ENCODE assay signal across 9 cellular contexts in genomic region chr3:134378384-134378783, GRCh38. TPM values are rescaled to one million over a fixed set of nuclear protein-coding genes. Genes with fewer than 3 reads are reported as not detected.
DNase-seq lines count a peak whose midpoint lies in the region; ATAC-seq lines count a peak whose summit lies in the region.
"Had no signal": no experiment of that assay in that cellular context is flagged by ENCODE, and none has a peak within 500 bp of the region (broad histone marks: within the 10 kb centered on the region; RNA-seq: fewer than 3 reads in every experiment).

No MANE protein-coding gene starts in this region.

- peaks cover 8% of the 10 kb centered on the region for H3K79me2 ChIP-seq in GM23248 (ENCODE audit: insufficient read depth)

- no peaks in the 10 kb centered on the region for H3K9me3 ChIP-seq in T-helper 17 cell (ENCODE audit: control insufficient read depth, low read length, poor library complexity, severe bottlenecking)
- no peaks in the 10 kb centered on the region for H3K9me3 ChIP-seq in GM23248 (ENCODE audit: low read depth)

- no peak overlapping the region for H3K4me3 ChIP-seq in GM23248

- no peaks in the 10 kb centered on the region for H3K27me3 ChIP-seq in GM23248 (replicated peaks; ENCODE audit: insufficient read depth)

- no peaks in the 10 kb centered on the region for H3K4me1 ChIP-seq in GM23248 (ENCODE audit: insufficient read depth)

- H3K4me1 Mint-ChIP-seq in T-helper 17 cell = peaks cover 10% of the 10 kb centered on the region
- H3K4me1 Mint-ChIP-seq in stimulated activated naive B cell treated with anti-CD40 and anti-IgM and Interleukin-4, amounts not matched to agents 10 μg/mL and 1 μg/mL and 100 μg/mL, for 72 hours = peaks cover 20 to 37% of the 10 kb centered on the region in 2 donors

- no peaks in the 10 kb centered on the region for H3K9me2 ChIP-seq in GM23248 (ENCODE audit: insufficient read depth)

- no peak overlapping the region for H3K27ac Mint-ChIP-seq in T-helper 17 cell
- H3K27ac Mint-ChIP-seq in stimulated activated naive B cell treated with anti-CD40 and anti-IgM and Interleukin-4, amounts not matched to agents 10 μg/mL and 1 μg/mL and 100 μg/mL, for 72 hours = no peak overlapping the region
- H3K27ac Mint-ChIP-seq: CD4-positive, CD25-positive, alpha-beta regulatory T cell had no signal

- H3K27me3 Mint-ChIP-seq in T-helper 17 cell = peaks cover 48% of the 10 kb centered on the region
- H3K27me3 Mint-ChIP-seq in stimulated activated naive B cell treated with anti-CD40 and anti-IgM and Interleukin-4, amounts not matched to agents 10 μg/mL and 1 μg/mL and 100 μg/mL, for 72 hours = peaks cover 42 to 61% of the 10 kb centered on the region in 2 donors

- no peak overlapping the region for H3K4me3 Mint-ChIP-seq in T-helper 17 cell
- no peak overlapping the region for H3K4me3 Mint-ChIP-seq in stimulated activated naive B cell treated with anti-CD40 and anti-IgM and Interleukin-4, amounts not matched to agents 10 μg/mL and 1 μg/mL and 100 μg/mL, for 72 hours
- H3K4me3 Mint-ChIP-seq: CD4-positive, CD25-positive, alpha-beta regulatory T cell had no signal

- no peak overlapping the region for H2AFZ ChIP-seq in GM23248

- DNase-seq in SIG-M5 treated with dmso at 0.1 percent for 504 hours (lab: John Stamatoyannopoulos, UW; ENCODE audit: unreplicated experiment) (peak; percentile 37), SIG-M5 (lab: John Stamatoyannopoulos, UW) (no peak), T-helper 17 cell (no peak), cardiac septum (ENCODE audit: low spot score) (peak; percentile 75), NCI-H2227 treated with DMSO at 0.1 percent for 48 hours (lab: John Stamatoyannopoulos, UW) (no peak), cerebellum (ENCODE audit: low spot score) (no peak), GM23248 (no peak)
- no peak for DNase-seq in stimulated activated naive B cell treated with anti-CD40 and anti-IgM and Interleukin-4, amounts not matched to agents 10 μg/mL and 1 μg/mL and 100 μg/mL, for 72 hours

- no peak overlapping the region for H3K27ac ChIP-seq in GM23248

- no peaks in the 10 kb centered on the region for H4K20me1 ChIP-seq in GM23248 (ENCODE audit: insufficient read depth)

- no peak overlapping the region for H3K4me2 ChIP-seq in GM23248 (ENCODE audit: unreplicated experiment)

- peak; percentile 58 for ATAC-seq in T-helper 17 cell
- peak; percentile 33 to 34 for ATAC-seq in stimulated activated naive B cell treated with anti-CD40 and anti-IgM and Interleukin-4, amounts not matched to agents 10 μg/mL and 1 μg/mL and 100 μg/mL, for 72 hours (replicated peaks)

- H3K9me3 Mint-ChIP-seq in stimulated activated naive B cell treated with anti-CD40 and anti-IgM and Interleukin-4, amounts not matched to agents 10 μg/mL and 1 μg/mL and 100 μg/mL, for 72 hours = peaks cover 12 to 15% of the 10 kb centered on the region in 2 donors
- H3K9me3 Mint-ChIP-seq: CD4-positive, CD25-positive, alpha-beta regulatory T cell had no signal

- in situ Hi-C loops in GM23248 (cut with MboI) = no loop called here

- peaks cover 7% of the 10 kb centered on the region for H3F3A ChIP-seq in GM23248 (ENCODE audit: insufficient read depth)

- no peak overlapping the region for H3K9ac ChIP-seq in GM23248

- peaks cover 2% of the 10 kb centered on the region; the same call in 1 of the 2 replicates for H3K36me3 ChIP-seq in GM23248 (ENCODE audit: low read depth)

- intact Hi-C loops in cardiac septum (cut with DNase I) = loop anchor here (1.0 to 5.0 kb wide), 3 partner anchors 65 to 166 kb away; no protein-coding TSS in a partner anchor

- peaks cover 5% of the 10 kb centered on the region for H3K36me3 Mint-ChIP-seq in T-helper 17 cell (ENCODE audit: low read depth)
- peaks cover 0 to 4% of the 10 kb centered on the region in 2 donors for H3K36me3 Mint-ChIP-seq in stimulated activated naive B cell treated with anti-CD40 and anti-IgM and Interleukin-4, amounts not matched to agents 10 μg/mL and 1 μg/mL and 100 μg/mL, for 72 hours
- H3K36me3 Mint-ChIP-seq: CD4-positive, CD25-positive, alpha-beta regulatory T cell had no signal

RNA-seq across cellular contexts. Expression of gene AMOTL2, which starts 4.1 kb away (rescaled TPM):
- not detected for total RNA-seq in T-helper 17 cell
- total RNA-seq in cardiac septum = 64.6 TPM
- 49.3 TPM for total RNA-seq in cerebellum
- total RNA-seq in GM23248 (2014; rRNA removed; shearing (Covaris generic)) = 336 and 347 TPM in 2 replicates
- 156 TPM in 2 replicates for polyA plus RNA-seq in GM23248 (2016; fragmentation: Nextera tagmentation; extraction: Ambion mirVana)
- total RNA-seq: CD4-positive, CD25-positive, alpha-beta regulatory T cell had no signal
- polyA plus RNA-seq: CD4-positive, CD25-positive, alpha-beta regulatory T cell had no signal

Comparison
In these comparisons a context has a peak if more than half of its experiments do, and no peak if none do; other contexts are left out.
1. DNase-seq: peak in SIG-M5 treated with dmso at 0.1 percent for 504 hours (single experiment) and cardiac septum (single experiment); none in SIG-M5 (single experiment), T-helper 17 cell (0 of 3), stimulated activated naive B cell treated with anti-CD40 and anti-IgM and Interleukin-4, amounts not matched to agents 10 μg/mL and 1 μg/mL and 100 μg/mL, for 72 hours (single experiment), NCI-H2227 treated with DMSO at 0.1 percent for 48 hours (single experiment), cerebellum (single experiment) and GM23248 (single experiment).
2. RNA of gene AMOTL2, which starts 4.1 kb away (total RNA-seq): 336 to 347 TPM in GM23248, 64.6 TPM in cardiac septum (single experiment) and 49.3 TPM in cerebellum (single experiment); not detected in T-helper 17 cell; every median in the first group is over 10 times any median in the second.